12 cellular contexts compared by ENCODE assay signal in genomic region chr5:131212471-131213021, GRCh38. TPM values are rescaled to one million over a fixed set of nuclear protein-coding genes. Genes with fewer than 3 reads are reported as not detected.
DNase-seq lines count a peak whose midpoint lies in the region; ATAC-seq and TF ChIP-seq lines count a peak whose summit lies in the region.
"Had no signal": no experiment of that assay in that cellular context is flagged by ENCODE, and none has a peak within 500 bp of the region (broad histone marks: within the 10 kb centered on the region; RNA-seq: fewer than 3 reads in every experiment).

No MANE protein-coding gene starts in this region.

- peaks cover 10% of the 10 kb centered on the region for H3K36me3 Mint-ChIP-seq in activated CD4-positive, alpha-beta T cell treated with anti-CD3 and anti-CD28 coated beads, Interleukin-2, amount 10 ng/mL, durations not matched to agents 24 days and 14 days (ENCODE audit: low read depth)
- peaks cover 4% of the 10 kb centered on the region for H3K36me3 Mint-ChIP-seq in stimulated activated memory B cell treated with anti-CD40 and anti-IgM and Interleukin-4, amounts not matched to agents 10 μg/mL and 1 μg/mL and 100 μg/mL, for 72 hours

- TF ChIP-seq CTCF in coronary artery (IDR thresholded peaks at IDR 0.05), result no peak

- peak overlapping the region; percentile 70 for H3K27ac Mint-ChIP-seq in activated CD4-positive, alpha-beta T cell treated with anti-CD3 and anti-CD28 coated beads, Interleukin-2, amount 10 ng/mL, durations not matched to agents 24 days and 14 days
- H3K27ac Mint-ChIP-seq in stimulated activated memory B cell treated with anti-CD40 and anti-IgM and Interleukin-4, amounts not matched to agents 10 μg/mL and 1 μg/mL and 100 μg/mL, for 72 hours, result peak overlapping the region; percentile 98

- H3K4me3 ChIP-seq in coronary artery, result no peak overlapping the region
- H3K4me3 ChIP-seq: ovary had no signal

- H3K4me1 Mint-ChIP-seq in activated CD4-positive, alpha-beta T cell treated with anti-CD3 and anti-CD28 coated beads, Interleukin-2, amount 10 ng/mL, durations not matched to agents 24 days and 14 days, result peaks cover 46% of the 10 kb centered on the region
- H3K4me1 Mint-ChIP-seq in stimulated activated memory B cell treated with anti-CD40 and anti-IgM and Interleukin-4, amounts not matched to agents 10 μg/mL and 1 μg/mL and 100 μg/mL, for 72 hours, result peaks cover 74% of the 10 kb centered on the region

- no peaks in the 10 kb centered on the region for H3K27me3 Mint-ChIP-seq in activated CD4-positive, alpha-beta T cell treated with anti-CD3 and anti-CD28 coated beads, Interleukin-2, amount 10 ng/mL, durations not matched to agents 24 days and 14 days
- H3K27me3 Mint-ChIP-seq in stimulated activated memory B cell treated with anti-CD40 and anti-IgM and Interleukin-4, amounts not matched to agents 10 μg/mL and 1 μg/mL and 100 μg/mL, for 72 hours, result no peaks in the 10 kb centered on the region

- no peak overlapping the region for H3K27ac ChIP-seq in coronary artery
- H3K27ac ChIP-seq: ovary had no signal

- H3K4me3 Mint-ChIP-seq in activated CD4-positive, alpha-beta T cell treated with anti-CD3 and anti-CD28 coated beads, Interleukin-2, amount 10 ng/mL, durations not matched to agents 24 days and 14 days, result peak overlapping the region; percentile 60
- H3K4me3 Mint-ChIP-seq in stimulated activated memory B cell treated with anti-CD40 and anti-IgM and Interleukin-4, amounts not matched to agents 10 μg/mL and 1 μg/mL and 100 μg/mL, for 72 hours, result peak overlapping the region; percentile 73

- intact Hi-C loops in activated CD4-positive, alpha-beta T cell treated with anti-CD3 and anti-CD28 coated beads, Interleukin-2, amount 10 ng/mL, durations not matched to agents 24 days and 14 days (cut with micrococcal nuclease), result no loop called here

- peak; percentile 53 for DNase-seq in activated CD4-positive, alpha-beta T cell treated with anti-CD3 and anti-CD28 coated beads, Interleukin-2, amount 10 ng/mL, durations not matched to agents 24 days and 14 days
- DNase-seq in activated CD4-positive, alpha-beta T cell treated with anti-CD3 and anti-CD28 coated beads, Interleukin-2, amount 50 U/mL, for 1 hour, result no peak
- peak; percentile 71 for DNase-seq in NOMO-1 treated with DMSO at 0.1 percent for 48 hours (lab: John Stamatoyannopoulos, UW; ENCODE audit: unreplicated experiment)
- no peak for DNase-seq in stimulated activated naive CD4-positive, alpha-beta T cell treated with Interleukin-2 at 50 U/mL for 16 hours (lab: John Stamatoyannopoulos, UW)
- no peak for DNase-seq in coronary artery (ENCODE audit: low spot score)
- DNase-seq in stimulated activated CD4-positive, alpha-beta T cell treated with anti-CD3 and anti-CD28 coated beads, Interleukin-12 subunit alpha, Interleukin-12 subunit beta, amount 100 ng/mL, for 4 hours, result no peak
- DNase-seq: ACHN; activated effector memory CD4-positive, alpha-beta T cell treated with anti-CD3 and anti-CD28 coated beads, Interleukin-2, amount 50 U/mL, for 16 hours; NCI-H2081; ovary had no signal

- no peaks in the 10 kb centered on the region for H3K9me3 Mint-ChIP-seq in activated CD4-positive, alpha-beta T cell treated with anti-CD3 and anti-CD28 coated beads, Interleukin-2, amount 10 ng/mL, durations not matched to agents 24 days and 14 days
- H3K9me3 Mint-ChIP-seq in stimulated activated memory B cell treated with anti-CD40 and anti-IgM and Interleukin-4, amounts not matched to agents 10 μg/mL and 1 μg/mL and 100 μg/mL, for 72 hours, result no peaks in the 10 kb centered on the region

- ATAC-seq in HG02678 (IDR thresholded peaks at IDR 0.05; ENCODE audit: unreplicated experiment), result peak; percentile 69
- ATAC-seq in stimulated activated memory B cell treated with anti-CD40 and anti-IgM and Interleukin-4, amounts not matched to agents 10 μg/mL and 1 μg/mL and 100 μg/mL, for 72 hours, result peak; percentile 83

RNA-seq across cellular contexts. Expression of gene LYRM7, which starts 41.8 kb away (rescaled TPM):
- total RNA-seq in activated CD4-positive, alpha-beta T cell treated with anti-CD3 and anti-CD28 coated beads, Interleukin-2, amount 10 ng/mL, durations not matched to agents 24 days and 14 days, result 17.9 and 18.1 TPM in 2 replicates

RNA-seq across cellular contexts. Expression of gene HINT1, which starts 47.5 kb away (rescaled TPM):
- 280 and 282 TPM in 2 replicates for total RNA-seq in activated CD4-positive, alpha-beta T cell treated with anti-CD3 and anti-CD28 coated beads, Interleukin-2, amount 10 ng/mL, durations not matched to agents 24 days and 14 days

RNA-seq across cellular contexts. Expression of gene CDC42SE2, which starts 51.3 kb away (rescaled TPM):
- 96.2 and 99.0 TPM in 2 replicates for total RNA-seq in activated CD4-positive, alpha-beta T cell treated with anti-CD3 and anti-CD28 coated beads, Interleukin-2, amount 10 ng/mL, durations not matched to agents 24 days and 14 days

Comparison
In these comparisons a context has a peak if more than half of its experiments do, and no peak if none do; other contexts are left out.
1. DNase-seq: peak in activated CD4-positive, alpha-beta T cell treated with anti-CD3 and anti-CD28 coated beads, Interleukin-2, amount 10 ng/mL, durations not matched to agents 24 days and 14 days (single experiment) and NOMO-1 treated with DMSO at 0.1 percent for 48 hours (single experiment); none in activated CD4-positive, alpha-beta T cell treated with anti-CD3 and anti-CD28 coated beads, Interleukin-2, amount 50 U/mL, for 1 hour (single experiment), stimulated activated naive CD4-positive, alpha-beta T cell treated with Interleukin-2 at 50 U/mL for 16 hours (single experiment), coronary artery (single experiment) and stimulated activated CD4-positive, alpha-beta T cell treated with anti-CD3 and anti-CD28 coated beads, Interleukin-12 subunit alpha, Interleukin-12 subunit beta, amount 100 ng/mL, for 4 hours (single experiment).